ENCODE assay signal across 30 cellular contexts in the genomic region with DNA sequence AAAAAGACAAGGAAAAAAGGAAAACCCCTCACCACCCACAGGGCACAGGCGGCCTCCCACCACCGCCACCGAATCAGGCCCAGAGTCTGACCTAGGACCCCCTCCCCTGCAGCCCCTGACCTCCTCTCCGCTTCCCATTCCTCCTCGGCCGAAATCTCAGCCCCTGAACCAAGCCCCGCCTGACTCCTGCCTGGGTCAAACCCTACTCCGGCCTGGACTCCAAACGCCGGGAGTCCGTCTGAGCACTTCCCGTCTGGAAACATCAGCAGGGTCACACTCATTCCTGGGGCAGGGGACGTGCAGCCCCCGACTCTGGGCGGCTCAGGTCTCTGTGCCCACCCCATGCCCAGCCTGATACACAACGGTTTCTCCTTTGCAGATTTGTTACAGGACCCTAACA. TPM values are rescaled to one million over a fixed set of nuclear protein-coding genes. Genes with fewer than 3 reads are reported as not detected.
DNase-seq lines count a peak whose midpoint lies in the region; ATAC-seq, FAIRE-seq and TF ChIP-seq lines count a peak whose summit lies in the region.
"Had no signal": no experiment of that assay in that cellular context is flagged by ENCODE, and none has a peak within 500 bp of the region (broad histone marks: within the 10 kb centered on the region; RNA-seq: fewer than 3 reads in every experiment).

No MANE protein-coding gene starts in this region.

- intact Hi-C loops in kidney (cut with DNase I) (no loop called here), head of caudate nucleus (cut with DNase I) (no loop called here)

- no peaks in the 10 kb centered on the region for H3K23me2 ChIP-seq in H9 (ENCODE audit: insufficient read length, low read depth, low read length, poor library complexity, severe bottlenecking)

- peaks cover 1% of the 10 kb centered on the region in 2 donors for H3K36me3 ChIP-seq in kidney (ENCODE audit: control insufficient read depth in 1 of 2, insufficient read depth in 2 of 2, low read length in 2 of 2)
- peaks cover 7 to 9% of the 10 kb centered on the region in 2 experiments for H3K36me3 ChIP-seq in trophoblast cell (ENCODE audit: control insufficient read depth in 1 of 2, insufficient read depth in 2 of 2, low read length in 2 of 2)
- H3K36me3 ChIP-seq: colonic mucosa, transverse colon had no signal

- H3K36me3 Mint-ChIP-seq in H9 (ENCODE audit: insufficient read depth in 1 of 3, low read depth in 3 of 3), result peaks cover 4 to 8% (median 8%) of the 10 kb centered on the region in 3 experiments; a peak in 6 of 7 replicates
- H3K36me3 Mint-ChIP-seq in activated T-helper 17 cell treated with anti-CD3 and anti-CD28 coated beads, Interleukin-2, amount 50 U/mL, for 72 hours (ENCODE audit: low read depth), result peaks cover 7% of the 10 kb centered on the region
- H3K36me3 Mint-ChIP-seq: activated naive CD4-positive, alpha-beta T cell treated with anti-CD3 and anti-CD28 coated beads, Interleukin-2, amount 50 U/mL, for 72 hours had no signal

- H3K14ac ChIP-seq in H9 (ENCODE audit: insufficient read depth, low read length) (no peak overlapping the region; the same call in 1 of the 2 replicates), trophoblast cell (ENCODE audit: low read length) (no peak overlapping the region)

- no peak for ATAC-seq in activated T-helper 17 cell treated with anti-CD3 and anti-CD28 coated beads, Interleukin-2, amount 50 U/mL, for 72 hours (replicated peaks)
- ATAC-seq: activated CD4-positive, alpha-beta T cell treated with anti-CD3 and anti-CD28 coated beads for 36 hours; activated CD8-positive, alpha-beta T cell treated with anti-CD3 and anti-CD28 coated beads for 36 hours; activated naive CD4-positive, alpha-beta T cell treated with anti-CD3 and anti-CD28 coated beads, Interleukin-2, amount 50 U/mL, for 72 hours; left ventricle myocardium superior; PC-3; stimulated activated memory B cell treated with anti-CD40 and anti-IgM and Interleukin-4, amounts not matched to agents 10 μg/mL and 1 μg/mL and 100 μg/mL, for 72 hours had no signal

- no peak for TF ChIP-seq CTCF in H9 (conservative IDR thresholded peaks at IDR 0.05)
- TF ChIP-seq CTCF in kidney (IDR thresholded peaks at IDR 0.05; ENCODE audit: borderline replicate concordance, extremely low read depth, insufficient read depth), result no peak

- H3K23ac ChIP-seq in H9 (ENCODE audit: insufficient read length, low read depth, low read length) (no peak overlapping the region), trophoblast cell (ENCODE audit: low read length) (no peak overlapping the region)

- H4K5ac ChIP-seq in H9 (ENCODE audit: insufficient read length, low read depth, low read length), result no peak overlapping the region

- H3K4me3 Mint-ChIP-seq in H9, result peak overlapping the region; percentile 42 to 56
- H3K4me3 Mint-ChIP-seq in activated T-helper 17 cell treated with anti-CD3 and anti-CD28 coated beads, Interleukin-2, amount 50 U/mL, for 72 hours, result peak overlapping the region; percentile 73
- H3K4me3 Mint-ChIP-seq: activated CD4-positive, alpha-beta T cell treated with anti-CD3 and anti-CD28 coated beads for 36 hours; activated CD8-positive, alpha-beta T cell treated with anti-CD3 and anti-CD28 coated beads for 36 hours; stimulated activated memory B cell treated with anti-CD40 and anti-IgM and Interleukin-4, amounts not matched to agents 10 μg/mL and 1 μg/mL and 100 μg/mL, for 72 hours had no signal

- H4K12ac ChIP-seq in trophoblast cell (ENCODE audit: low read depth, low read length), result no peak overlapping the region

- no peaks in the 10 kb centered on the region for H3K9me3 Mint-ChIP-seq in H9
- H3K9me3 Mint-ChIP-seq in activated T-helper 17 cell treated with anti-CD3 and anti-CD28 coated beads, Interleukin-2, amount 50 U/mL, for 72 hours, result no peaks in the 10 kb centered on the region
- H3K9me3 Mint-ChIP-seq: activated CD8-positive, alpha-beta T cell treated with anti-CD3 and anti-CD28 coated beads for 36 hours; activated naive CD4-positive, alpha-beta T cell treated with anti-CD3 and anti-CD28 coated beads, Interleukin-2, amount 50 U/mL, for 72 hours; activated T-helper 2 cell treated with anti-CD3 and anti-CD28 coated beads, Interferon-gamma antibody, Interleukin-2, Interleukin-4, amounts not matched to agents 10 μg/mL and 5 μg/mL and 100 μg/mL, durations not matched to agents 14 hours and 24 hours and 36 hours; mesothelial cell of epicardium; stimulated activated memory B cell treated with anti-CD40 and anti-IgM and Interleukin-4, amounts not matched to agents 10 μg/mL and 1 μg/mL and 100 μg/mL, for 72 hours had no signal

- H3K4ac ChIP-seq in H9 (ENCODE audit: low read depth, low read length), result no peak overlapping the region
- no peak overlapping the region for H3K4ac ChIP-seq in trophoblast cell (ENCODE audit: low read depth, low read length)

- no peak overlapping the region for H2BK15ac ChIP-seq in H9 (ENCODE audit: low read depth, low read length)

- H3K79me1 ChIP-seq in H9 (ENCODE audit: insufficient read depth, low read depth, low read length, poor library complexity, severe bottlenecking) (no peaks in the 10 kb centered on the region), trophoblast cell (ENCODE audit: low read length) (peaks cover 5% of the 10 kb centered on the region)

- peaks cover 13 to 21% of the 10 kb centered on the region in 2 experiments for H3K4me1 Mint-ChIP-seq in H9
- H3K4me1 Mint-ChIP-seq in activated T-helper 17 cell treated with anti-CD3 and anti-CD28 coated beads, Interleukin-2, amount 50 U/mL, for 72 hours, result no peaks in the 10 kb centered on the region

- H2BK5ac ChIP-seq in H9 (ENCODE audit: insufficient read length, low read length) (no peak overlapping the region), trophoblast cell (ENCODE audit: low read depth, low read length, poor library complexity) (no peak overlapping the region)

- H3T11ph ChIP-seq in H9 (ENCODE audit: low read length), result no peak overlapping the region

- H3K56ac ChIP-seq in H9 (ENCODE audit: insufficient read length, low read depth, low read length), result no peak overlapping the region

- no peak overlapping the region for H2AK5ac ChIP-seq in H9 (ENCODE audit: insufficient read length, low read length)
- no peak overlapping the region for H2AK5ac ChIP-seq in trophoblast cell (ENCODE audit: low read length)

- H3K27me3 ChIP-seq in H9 (ENCODE audit: insufficient read depth, low read length) (no peaks in the 10 kb centered on the region), trophoblast cell (ENCODE audit: insufficient read depth, low read length) (no peaks in the 10 kb centered on the region)
- H3K27me3 ChIP-seq: BLaER1, breast epithelium, colonic mucosa, MG63, transverse colon had no signal

- H3K18ac ChIP-seq in H9 (ENCODE audit: insufficient read length, low read depth, low read length), result peak overlapping the region; percentile 33
- no peak overlapping the region for H3K18ac ChIP-seq in trophoblast cell (ENCODE audit: low read length)

- peaks cover 3% of the 10 kb centered on the region; the same call in 1 of the 2 replicates for H3K27me3 Mint-ChIP-seq in H9 (ENCODE audit: low read depth)
- no peaks in the 10 kb centered on the region for H3K27me3 Mint-ChIP-seq in activated T-helper 17 cell treated with anti-CD3 and anti-CD28 coated beads, Interleukin-2, amount 50 U/mL, for 72 hours
- H3K27me3 Mint-ChIP-seq: activated CD4-positive, alpha-beta T cell treated with anti-CD3 and anti-CD28 coated beads for 36 hours; activated CD8-positive, alpha-beta T cell treated with anti-CD3 and anti-CD28 coated beads for 36 hours had no signal

- H2BK120ac ChIP-seq in H9 (ENCODE audit: low read depth, low read length, poor library complexity, severe bottlenecking) (no peak overlapping the region), trophoblast cell (ENCODE audit: insufficient read depth, low read length, poor library complexity) (no peak overlapping the region)

- peak overlapping the region in 1 of 3 experiments; percentile 43; a peak in 2 of 7 replicates for H3K27ac Mint-ChIP-seq in H9
- no peak overlapping the region for H3K27ac Mint-ChIP-seq in activated T-helper 17 cell treated with anti-CD3 and anti-CD28 coated beads, Interleukin-2, amount 50 U/mL, for 72 hours
- H3K27ac Mint-ChIP-seq: activated CD4-positive, alpha-beta T cell treated with anti-CD3 and anti-CD28 coated beads for 36 hours; activated CD8-positive, alpha-beta T cell treated with anti-CD3 and anti-CD28 coated beads for 36 hours; activated T-helper 2 cell treated with anti-CD3 and anti-CD28 coated beads, Interferon-gamma antibody, Interleukin-2, Interleukin-4, amounts not matched to agents 10 μg/mL and 5 μg/mL and 100 μg/mL, durations not matched to agents 14 hours and 24 hours and 36 hours; mesothelial cell of epicardium; stimulated activated memory B cell treated with anti-CD40 and anti-IgM and Interleukin-4, amounts not matched to agents 10 μg/mL and 1 μg/mL and 100 μg/mL, for 72 hours had no signal

- H3K9me3 ChIP-seq in H9 (ENCODE audit: control insufficient read depth, low read depth, low read length) (no peaks in the 10 kb centered on the region), kidney (ENCODE audit: control insufficient read depth in 1 of 2, low read length in 2 of 2) (no peaks in the 10 kb centered on the region), trophoblast cell (ENCODE audit: insufficient read depth, low read depth, low read length) (no peaks in the 10 kb centered on the region)
- H3K9me3 ChIP-seq: BLaER1, breast epithelium, colonic mucosa, MG63, transverse colon had no signal

- H3K4me1 ChIP-seq in H9 (ENCODE audit: insufficient read depth, low read length), result 0 out of 2 replicates have a peak, but pooled peaks cover 2% of the 10 kb centered on the region
- peaks cover 8 to 15% of the 10 kb centered on the region in 2 donors for H3K4me1 ChIP-seq in kidney (ENCODE audit: control insufficient read depth in 1 of 2, insufficient read depth in 1 of 2, low read depth in 1 of 2, low read length in 2 of 2)
- peaks cover 13 to 17% of the 10 kb centered on the region in 2 experiments for H3K4me1 ChIP-seq in trophoblast cell (ENCODE audit: control insufficient read depth in 1 of 2, insufficient read depth in 2 of 2, low read length in 2 of 2)

- H3K4me3 ChIP-seq in kidney (ENCODE audit: low read length in 2 of 2), result no peak overlapping the region
- no peak overlapping the region for H3K4me3 ChIP-seq in trophoblast cell (ENCODE audit: low read depth, low read length)
- H3K4me3 ChIP-seq: BLaER1, breast epithelium, colonic mucosa, GM23248, MG63, transverse colon had no signal

- no peak for FAIRE-seq in kidney (lab: Jason Lieb, UNC)

- H3K4me2 ChIP-seq in H9 (ENCODE audit: insufficient read depth, insufficient read length, low read length), result peak overlapping the region; percentile 20
- no peak overlapping the region for H3K4me2 ChIP-seq in trophoblast cell (ENCODE audit: low read length)
- H3K4me2 ChIP-seq: KMS-11 had no signal

- H4K91ac ChIP-seq in H9 (ENCODE audit: insufficient read length, low read depth, low read length) (no peak overlapping the region), trophoblast cell (ENCODE audit: low read depth, low read length) (no peak overlapping the region)

- H3K79me2 ChIP-seq in H9 (ENCODE audit: insufficient read depth, low read length), result no peaks in the 10 kb centered on the region
- H3K79me2 ChIP-seq in trophoblast cell (ENCODE audit: control insufficient read depth, insufficient read depth, low read length, poor library complexity), result no peaks in the 10 kb centered on the region

- H3K27ac ChIP-seq in H9 (ENCODE audit: insufficient read length, low read depth, low read length) (no peak overlapping the region), kidney (ENCODE audit: low read depth in 2 of 2, low read length in 2 of 2) (no peak overlapping the region), trophoblast cell (ENCODE audit: low read depth, low read length) (no peak overlapping the region)
- H3K27ac ChIP-seq: BLaER1, breast epithelium, colonic mucosa, epithelial cell of prostate, GM23248, KMS-11, transverse colon had no signal

- no peak overlapping the region for H3K9ac ChIP-seq in H9 (ENCODE audit: extremely low read depth, insufficient read length, low read length)
- H3K9ac ChIP-seq in kidney (ENCODE audit: low read length in 2 of 2), result no peak overlapping the region
- H3K9ac ChIP-seq in trophoblast cell (ENCODE audit: low read length), result no peak overlapping the region
- H3K9ac ChIP-seq: BLaER1, GM23248, KMS-11 had no signal

- H2AFZ ChIP-seq in H9 (ENCODE audit: low read length) (no peak overlapping the region), trophoblast cell (ENCODE audit: insufficient read depth, low read length, poor library complexity) (no peak overlapping the region)
- H2AFZ ChIP-seq: GM23248 had no signal

- no peaks in the 10 kb centered on the region for H4K20me1 ChIP-seq in H9 (ENCODE audit: control insufficient read depth, insufficient read depth, insufficient read length)

- WGBS in H9 (ENCODE audit: extremely low coverage, insufficient read length, low lambda C conversion rate), result no CpG with 5 or more reads among the region's 16 CpGs
- no CpG with 5 or more reads among the region's 16 CpGs for WGBS in trophoblast cell (ENCODE audit: extremely low coverage, insufficient coverage, insufficient read length)

- peak; percentile 63 for DNase-seq in H9
- DNase-seq in kidney, result peak; percentile 73
- DNase-seq in trophoblast cell, result no peak
- DNase-seq in stimulated activated CD4-positive, alpha-beta T cell treated with anti-CD3 and anti-CD28 coated beads, Interleukin-12 subunit alpha, Interleukin-12 subunit beta, amount 100 ng/mL, for 4 hours, result no peak
- no peak for DNase-seq in head of caudate nucleus
- no peak for DNase-seq in iPS-NIHi7 (ENCODE audit: extremely low spot score)
- DNase-seq: activated CD4-positive, alpha-beta T cell treated with anti-CD3 and anti-CD28 coated beads for 36 hours; activated CD8-positive, alpha-beta memory T cell treated with anti-CD3 and anti-CD28 coated beads, Interleukin-2, amount 50 U/mL, for 48 hours; activated CD8-positive, alpha-beta T cell treated with anti-CD3 and anti-CD28 coated beads for 36 hours; colonic mucosa; DMS153; effector CD8-positive, alpha-beta T cell; GM23248; islet precursor cell; left ventricle myocardium superior; MG63; NCI-H1105 treated with DMSO at 0.1 percent for 48 hours; NCI-H2081; NCI-H524 treated with DMSO at 0.1 percent for 48 hours; PC-3; transverse colon had no signal

- no peak overlapping the region for H2BK12ac ChIP-seq in H9 (ENCODE audit: insufficient read length, low read depth, low read length)
- peak overlapping the region; percentile 19 for H2BK12ac ChIP-seq in trophoblast cell (ENCODE audit: low read length)

- H4K8ac ChIP-seq in H9 (replicated peaks; ENCODE audit: insufficient read length, low read depth, low read length) (no peak overlapping the region), trophoblast cell (ENCODE audit: low read depth, low read length) (no peak overlapping the region)

- H2BK20ac ChIP-seq in H9 (ENCODE audit: low read depth, low read length, poor library complexity, severe bottlenecking), result no peak overlapping the region

RNA-seq across cellular contexts. Expression of a gene that starts 26.4 kb away (rescaled TPM):
- total RNA-seq in H9 (2021) (82.9 and 85.7 TPM in 2 replicates), kidney (88.6 TPM)
- total RNA-seq in activated T-helper 17 cell treated with anti-CD3 and anti-CD28 coated beads, Interleukin-2, amount 50 U/mL, for 72 hours, result 10 to 100 TPM; 52.6 to 86.2 TPM
- 89.9 TPM for polyA plus RNA-seq in kidney (ENCODE audit: insufficient read depth, low read depth, low replicate concordance)
- polyA plus RNA-seq in trophoblast cell (2013), result 92.0 and 98.8 TPM in 2 replicates

RNA-seq across cellular contexts. Expression of a gene that starts 29.2 kb away (rescaled TPM):
- total RNA-seq in H9 (2021), result 107 and 112 TPM in 2 replicates
- total RNA-seq in activated T-helper 17 cell treated with anti-CD3 and anti-CD28 coated beads, Interleukin-2, amount 50 U/mL, for 72 hours, result 10 to 100 TPM; 76.5 to 78.8 TPM
- 378 TPM for total RNA-seq in kidney
- 187 TPM for polyA plus RNA-seq in kidney (ENCODE audit: insufficient read depth, low read depth, low replicate concordance)
- polyA plus RNA-seq in trophoblast cell (2013), result 258 and 262 TPM in 2 replicates

RNA-seq across cellular contexts. Expression of a gene that starts 42.6 kb away (rescaled TPM):
- total RNA-seq in H9 (2021) (106 and 121 TPM in 2 replicates), kidney (86.0 TPM)
- 100 to 1,000 TPM in 1 of 2 donors, 10 to 100 TPM in 1; 88.9 to 136 TPM for total RNA-seq in activated T-helper 17 cell treated with anti-CD3 and anti-CD28 coated beads, Interleukin-2, amount 50 U/mL, for 72 hours
- 39.4 TPM for polyA plus RNA-seq in kidney (ENCODE audit: insufficient read depth, low read depth, low replicate concordance)
- 31.5 and 32.1 TPM in 2 replicates for polyA plus RNA-seq in trophoblast cell (2013)

Comparison
In these comparisons a context has a peak if more than half of its experiments do, and no peak if none do; other contexts are left out.
1. DNase-seq: peak in H9 (single experiment) and kidney (single experiment); none in trophoblast cell (0 of 2), stimulated activated CD4-positive, alpha-beta T cell treated with anti-CD3 and anti-CD28 coated beads, Interleukin-12 subunit alpha, Interleukin-12 subunit beta, amount 100 ng/mL, for 4 hours (single experiment), head of caudate nucleus (0 of 42) and iPS-NIHi7 (single experiment).